ENCODE assay signal across 1 cellular context in the genomic region with DNA sequence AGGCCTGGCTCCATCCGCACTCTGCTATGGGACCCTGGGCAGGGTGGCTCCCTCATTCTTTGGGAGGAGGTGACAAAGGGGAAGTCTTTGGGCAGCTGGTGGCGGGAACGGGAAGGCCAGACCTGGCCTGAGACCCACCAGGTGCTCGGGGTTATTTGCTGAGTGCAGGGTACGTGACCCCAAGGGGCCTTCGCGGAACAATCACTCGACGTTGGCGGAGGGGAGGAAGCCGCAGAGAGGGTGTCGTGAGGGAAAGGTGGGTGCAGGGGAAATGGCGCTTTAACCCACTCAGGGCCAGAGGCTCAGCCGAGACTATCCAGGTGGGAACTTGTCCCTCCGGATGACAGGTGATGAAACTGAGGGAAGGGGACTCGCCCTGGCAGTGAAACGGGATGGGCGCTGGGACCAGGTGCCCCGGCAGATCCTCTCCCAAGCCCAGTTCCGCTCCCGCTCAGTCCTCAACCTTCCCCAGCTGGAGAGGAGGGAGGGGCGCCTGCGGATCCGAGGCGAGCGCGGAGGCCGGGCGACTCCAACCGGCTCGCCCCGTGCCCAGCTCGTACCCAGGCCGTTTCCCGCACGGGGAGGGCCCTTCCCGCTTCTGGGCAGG.
A peak's percentile ranks its signal among the peaks of the same experiment; 100 is the strongest.
TF ChIP-seq lines count a peak whose summit lies in the region.

No MANE protein-coding gene starts in this region.

TF ChIP-seq in GM12878, 131 proteins besides CTCF, POLR2A, EP300 and RAD21 (continued from another document and continues in another):
- peak; percentile 40 for TF ChIP-seq ZNF687 (IDR thresholded peaks at IDR 0.05)
- TF ChIP-seq, protein P1, sequence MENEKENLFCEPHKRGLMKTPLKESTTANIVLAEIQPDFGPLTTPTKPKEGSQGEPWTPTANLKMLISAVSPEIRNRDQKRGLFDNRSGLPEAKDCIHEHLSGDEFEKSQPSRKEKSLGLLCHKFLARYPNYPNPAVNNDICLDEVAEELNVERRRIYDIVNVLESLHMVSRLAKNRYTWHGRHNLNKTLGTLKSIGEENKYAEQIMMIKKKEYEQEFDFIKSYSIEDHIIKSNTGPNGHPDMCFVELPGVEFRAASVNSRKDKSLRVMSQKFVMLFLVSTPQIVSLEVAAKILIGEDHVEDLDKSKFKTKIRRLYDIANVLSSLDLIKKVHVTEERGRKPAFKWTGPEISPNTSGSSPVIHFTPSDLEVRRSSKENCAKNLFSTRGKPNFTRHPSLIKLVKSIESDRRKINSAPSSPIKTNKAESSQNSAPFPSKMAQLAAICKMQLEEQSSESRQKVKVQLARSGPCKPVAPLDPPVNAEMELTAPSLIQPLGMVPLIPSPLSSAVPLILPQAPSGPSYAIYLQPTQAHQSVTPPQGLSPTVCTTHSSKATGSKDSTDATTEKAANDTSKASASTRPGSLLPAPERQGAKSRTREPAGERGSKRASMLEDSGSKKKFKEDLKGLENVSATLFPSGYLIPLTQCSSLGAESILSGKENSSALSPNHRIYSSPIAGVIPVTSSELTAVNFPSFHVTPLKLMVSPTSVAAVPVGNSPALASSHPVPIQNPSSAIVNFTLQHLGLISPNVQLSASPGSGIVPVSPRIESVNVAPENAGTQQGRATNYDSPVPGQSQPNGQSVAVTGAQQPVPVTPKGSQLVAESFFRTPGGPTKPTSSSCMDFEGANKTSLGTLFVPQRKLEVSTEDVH (IDR thresholded peaks at IDR 0.05; ENCODE audit: low read depth, partially characterized antibody): peak; percentile 17
- no peak for TF ChIP-seq PKNOX1 (IDR thresholded peaks at IDR 0.05)
- peak; percentile 21; the same call in 1 of the 2 replicates for TF ChIP-seq EED (IDR thresholded peaks at IDR 0.05; ENCODE audit: low read depth)
- 0 out of 2 replicates have a peak, but pooled peaks have one; percentile 14 for TF ChIP-seq CHD2 (IDR thresholded peaks at IDR 0.05; ENCODE audit: borderline replicate concordance, low read depth, low read length)
- no peak for TF ChIP-seq ASH2L (IDR thresholded peaks at IDR 0.05; ENCODE audit: borderline replicate concordance, low read depth)
- TF ChIP-seq SPI1 (IDR thresholded peaks at IDR 0.05; ENCODE audit: borderline replicate concordance, insufficient read depth, low read depth, low read length): peak; percentile 43; the same call in 1 of the 2 replicates
- no peak for TF ChIP-seq PAX8 (IDR thresholded peaks at IDR 0.05)
- TF ChIP-seq RELB (IDR thresholded peaks at IDR 0.05; ENCODE audit: low read depth): peak; percentile 28; the same call in 1 of the 2 replicates
- TF ChIP-seq NR2F1 (conservative IDR thresholded peaks at IDR 0.05): peak; percentile 67
- no peak for TF ChIP-seq ZBTB4 (CRISPR knock-in tag; IDR thresholded peaks at IDR 0.05)
- TF ChIP-seq JUND (IDR thresholded peaks at IDR 0.05; ENCODE audit: low read depth, low read length): no peak
- TF ChIP-seq IKZF2 (IDR thresholded peaks at IDR 0.05): peak; percentile 35 to 47; a peak in 3 of 4 replicates
- TF ChIP-seq KDM1A (IDR thresholded peaks at IDR 0.05; ENCODE audit: borderline replicate concordance): no peak
- TF ChIP-seq HDGF (IDR thresholded peaks at IDR 0.05): 0 out of 2 replicates have a peak, but pooled peaks have one; percentile 48
- no peak for TF ChIP-seq ZNF207 (IDR thresholded peaks at IDR 0.05; ENCODE audit: borderline replicate concordance)
- TF ChIP-seq NKRF (conservative IDR thresholded peaks at IDR 0.05): peak; percentile 35; the same call in 1 of the 2 replicates
- TF ChIP-seq BACH1 (IDR thresholded peaks at IDR 0.05; ENCODE audit: borderline replicate concordance): no peak
- TF ChIP-seq, protein P2, sequence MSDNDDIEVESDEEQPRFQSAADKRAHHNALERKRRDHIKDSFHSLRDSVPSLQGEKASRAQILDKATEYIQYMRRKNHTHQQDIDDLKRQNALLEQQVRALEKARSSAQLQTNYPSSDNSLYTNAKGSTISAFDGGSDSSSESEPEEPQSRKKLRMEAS (IDR thresholded peaks at IDR 0.05; ENCODE audit: low read depth, low read length): no peak
- TF ChIP-seq ETV6 (conservative IDR thresholded peaks at IDR 0.05 in 1 of 2, IDR thresholded peaks at IDR 0.05 in 1 of 2; ENCODE audit: borderline replicate concordance in 1 of 2, low read depth in 1 of 2): no peak
- no peak for TF ChIP-seq DPF2 (IDR thresholded peaks at IDR 0.05)
- TF ChIP-seq NR2C2 (IDR thresholded peaks at IDR 0.05; ENCODE audit: borderline replicate concordance, control insufficient read depth, insufficient read length, low read depth): no peak
- TF ChIP-seq MEF2B (IDR thresholded peaks at IDR 0.05; ENCODE audit: partially characterized antibody, poor library complexity, severe bottlenecking): peak; percentile 21
- TF ChIP-seq FOS (IDR thresholded peaks at IDR 0.05; ENCODE audit: borderline replicate concordance, extremely low read depth, insufficient read length): no peak
- peak; percentile 26; the same call in 1 of the 2 replicates for TF ChIP-seq RUNX3 (IDR thresholded peaks at IDR 0.05; ENCODE audit: low read length)
- peak; percentile 9; the same call in 1 of the 2 replicates for TF ChIP-seq YY1 (IDR thresholded peaks at IDR 0.05; ENCODE audit: low read depth, low read length)
- TF ChIP-seq ATF3 (IDR thresholded peaks at IDR 0.05; ENCODE audit: borderline replicate concordance, extremely low read depth, low read depth, low read length): no peak
- TF ChIP-seq, protein P3, sequence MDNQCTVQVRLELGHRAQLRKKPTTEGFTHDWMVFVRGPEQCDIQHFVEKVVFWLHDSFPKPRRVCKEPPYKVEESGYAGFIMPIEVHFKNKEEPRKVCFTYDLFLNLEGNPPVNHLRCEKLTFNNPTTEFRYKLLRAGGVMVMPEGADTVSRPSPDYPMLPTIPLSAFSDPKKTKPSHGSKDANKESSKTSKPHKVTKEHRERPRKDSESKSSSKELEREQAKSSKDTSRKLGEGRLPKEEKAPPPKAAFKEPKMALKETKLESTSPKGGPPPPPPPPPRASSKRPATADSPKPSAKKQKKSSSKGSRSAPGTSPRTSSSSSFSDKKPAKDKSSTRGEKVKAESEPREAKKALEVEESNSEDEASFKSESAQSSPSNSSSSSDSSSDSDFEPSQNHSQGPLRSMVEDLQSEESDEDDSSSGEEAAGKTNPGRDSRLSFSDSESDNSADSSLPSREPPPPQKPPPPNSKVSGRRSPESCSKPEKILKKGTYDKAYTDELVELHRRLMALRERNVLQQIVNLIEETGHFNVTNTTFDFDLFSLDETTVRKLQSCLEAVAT (IDR thresholded peaks at IDR 0.05): peak; percentile 57; the same call in 1 of the 2 replicates
- TF ChIP-seq, protein P4, sequence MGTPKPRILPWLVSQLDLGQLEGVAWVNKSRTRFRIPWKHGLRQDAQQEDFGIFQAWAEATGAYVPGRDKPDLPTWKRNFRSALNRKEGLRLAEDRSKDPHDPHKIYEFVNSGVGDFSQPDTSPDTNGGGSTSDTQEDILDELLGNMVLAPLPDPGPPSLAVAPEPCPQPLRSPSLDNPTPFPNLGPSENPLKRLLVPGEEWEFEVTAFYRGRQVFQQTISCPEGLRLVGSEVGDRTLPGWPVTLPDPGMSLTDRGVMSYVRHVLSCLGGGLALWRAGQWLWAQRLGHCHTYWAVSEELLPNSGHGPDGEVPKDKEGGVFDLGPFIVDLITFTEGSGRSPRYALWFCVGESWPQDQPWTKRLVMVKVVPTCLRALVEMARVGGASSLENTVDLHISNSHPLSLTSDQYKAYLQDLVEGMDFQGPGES (IDR thresholded peaks at IDR 0.05): no peak
- no peak for TF ChIP-seq SMC3 (IDR thresholded peaks at IDR 0.05; ENCODE audit: borderline replicate concordance, low read length)
- peak; percentile 66 for TF ChIP-seq IKZF1 (conservative IDR thresholded peaks at IDR 0.05)
- TF ChIP-seq SMAD1 (IDR thresholded peaks at IDR 0.05; ENCODE audit: low read depth, partially characterized antibody): no peak
- no peak for TF ChIP-seq TBL1XR1 (IDR thresholded peaks at IDR 0.05; ENCODE audit: low read depth, low read length)
